ENCODE assay signal across 12 cellular contexts in genomic region chr9:113632776-113633590, GRCh38.
DNase-seq lines count a peak whose midpoint lies in the region; FAIRE-seq and TF ChIP-seq lines count a peak whose summit lies in the region.
"Had no signal": no experiment of that assay in that cellular context is flagged by ENCODE, and none has a peak within 500 bp of the region (broad histone marks: within the 10 kb centered on the region; RNA-seq: fewer than 3 reads in every experiment).

No MANE protein-coding gene starts in this region.

- WGBS in smooth muscle cell (ENCODE audit: low lambda C conversion rate): 38% methylated on average over 15 of the region's 15 CpGs

- TF ChIP-seq CTCF in foreskin fibroblast (IDR thresholded peaks at IDR 0.05; ENCODE audit: low read depth, low read length) (no peak), smooth muscle cell (IDR thresholded peaks at IDR 0.05; ENCODE audit: borderline replicate concordance, insufficient read depth, poor library complexity, severe bottlenecking) (no peak)

- H3K36me3 ChIP-seq in smooth muscle cell (ENCODE audit: low read depth): no peaks in the 10 kb centered on the region

- peaks cover 10% of the 10 kb centered on the region for H3F3A ChIP-seq in smooth muscle cell (ENCODE audit: low read depth)

- H3K9me3 ChIP-seq in smooth muscle cell (replicated peaks; ENCODE audit: low read depth): no peaks in the 10 kb centered on the region

- peaks cover 25% of the 10 kb centered on the region for H3K4me1 ChIP-seq in smooth muscle cell (ENCODE audit: low read depth)

- no peak overlapping the region for H3K9ac ChIP-seq in smooth muscle cell (ENCODE audit: low read depth)

- H3K27ac ChIP-seq in smooth muscle cell (ENCODE audit: low read depth) (peak overlapping the region; percentile 68), substantia nigra (ENCODE audit: low read depth, low read length, poor library complexity, severe bottlenecking) (no peak overlapping the region)

- no peaks in the 10 kb centered on the region for H3K27me3 ChIP-seq in smooth muscle cell (ENCODE audit: low read depth)

- DNase-seq in activated T-cell treated with anti-CD3 and anti-CD28 coated beads for 48 hours (ENCODE audit: low read depth) (peak; percentile 45), RCC 7860 (ENCODE audit: low spot score) (peak; percentile 24), foreskin fibroblast (peak; percentile 71 to 80), smooth muscle cell (lab: John Stamatoyannopoulos, UW; ENCODE audit: unreplicated experiment) (no peak), NCI-H510A (lab: John Stamatoyannopoulos, UW) (no peak), substantia nigra (lab: John Stamatoyannopoulos, UW) (no peak), NCI-H1930 (lab: John Stamatoyannopoulos, UW) (no peak)
- DNase-seq in activated T-cell treated with anti-CD3 and anti-CD28 coated beads, Interleukin-2, amount 50 U/mL, for 1 hour: no peak
- DNase-seq: caudate nucleus, left cardiac atrium, NCI-H226, RPMI8226 had no signal

- no peak overlapping the region for H2AFZ ChIP-seq in smooth muscle cell (ENCODE audit: low read depth)

- no peak for FAIRE-seq in RCC 7860 (lab: Jason Lieb, UNC)

- no peak overlapping the region for H3K4me3 ChIP-seq in foreskin fibroblast (ENCODE audit: low read depth in 1 of 2, low read length in 2 of 2)
- no peak overlapping the region for H3K4me3 ChIP-seq in smooth muscle cell

- H4K20me1 ChIP-seq in smooth muscle cell (ENCODE audit: low read depth): no peaks in the 10 kb centered on the region

- peak overlapping the region; percentile 58 for H3K4me2 ChIP-seq in smooth muscle cell

- no peaks in the 10 kb centered on the region for H3K79me2 ChIP-seq in smooth muscle cell (ENCODE audit: low read depth)

Comparison
In these comparisons a context has a peak if more than half of its experiments do, and no peak if none do; other contexts are left out.
1. DNase-seq: peak in activated T-cell treated with anti-CD3 and anti-CD28 coated beads for 48 hours (single experiment), RCC 7860 (single experiment) and foreskin fibroblast (2 of 2); none in activated T-cell treated with anti-CD3 and anti-CD28 coated beads, Interleukin-2, amount 50 U/mL, for 1 hour (single experiment), smooth muscle cell (single experiment), NCI-H510A (single experiment), substantia nigra (0 of 49) and NCI-H1930 (0 of 2).